13 cellular contexts compared by ENCODE assay signal in genomic region chr14:37034410-37035285, GRCh38.
DNase-seq lines count a peak whose midpoint lies in the region; ATAC-seq, FAIRE-seq and TF ChIP-seq lines count a peak whose summit lies in the region.
"Had no signal": no experiment of that assay in that cellular context is flagged by ENCODE, and none has a peak within 500 bp of the region (broad histone marks: within the 10 kb centered on the region; RNA-seq: fewer than 3 reads in every experiment).

No MANE protein-coding gene starts in this region.

- intact Hi-C loops in activated T-helper 1 cell treated with anti-CD3 and anti-CD28 coated beads, Interleukin-12 subunit alpha, Interleukin-12 subunit beta, Interleukin-2, Interleukin-4 antibody, amounts not matched to agents 30 ng/mL and 10 ng/mL and 1 ng/mL, durations not matched to agents 14 hours and 24 hours and 36 hours (cut with micrococcal nuclease) = no loop called here

- peaks cover 12% of the 10 kb centered on the region for H3K4me1 Mint-ChIP-seq in neural crest cell
- peaks cover 47% of the 10 kb centered on the region for H3K4me1 Mint-ChIP-seq in WTC11
- no peaks in the 10 kb centered on the region for H3K4me1 Mint-ChIP-seq in activated T-helper 1 cell treated with anti-CD3 and anti-CD28 coated beads, Interleukin-12 subunit alpha, Interleukin-12 subunit beta, Interleukin-2, Interleukin-4 antibody, amounts not matched to agents 30 ng/mL and 10 ng/mL and 1 ng/mL, durations not matched to agents 14 hours and 24 hours and 36 hours (ENCODE audit: low read depth)

- H3K36me3 Mint-ChIP-seq in neural crest cell (ENCODE audit: low read depth) (no peaks in the 10 kb centered on the region), WTC11 (no peaks in the 10 kb centered on the region)
- no peaks in the 10 kb centered on the region for H3K36me3 Mint-ChIP-seq in activated T-helper 1 cell treated with anti-CD3 and anti-CD28 coated beads, Interleukin-12 subunit alpha, Interleukin-12 subunit beta, Interleukin-2, Interleukin-4 antibody, amounts not matched to agents 30 ng/mL and 10 ng/mL and 1 ng/mL, durations not matched to agents 14 hours and 24 hours and 36 hours (ENCODE audit: low read depth)

- H3K27ac Mint-ChIP-seq in neural crest cell (ENCODE audit: unreplicated experiment) (peak overlapping the region; percentile 69), WTC11 (no peak overlapping the region)
- no peak overlapping the region for H3K27ac Mint-ChIP-seq in activated T-helper 1 cell treated with anti-CD3 and anti-CD28 coated beads, Interleukin-12 subunit alpha, Interleukin-12 subunit beta, Interleukin-2, Interleukin-4 antibody, amounts not matched to agents 30 ng/mL and 10 ng/mL and 1 ng/mL, durations not matched to agents 14 hours and 24 hours and 36 hours

- no peak for TF ChIP-seq POLR2A in H54 (IDR thresholded peaks at IDR 0.05; ENCODE audit: low read depth, low read length)

- POLR2A ChIA-PET in WTC11 (lab: Charles Lee) = no interaction called here

- no peak for FAIRE-seq in H54 (lab: Jason Lieb, UNC)

- CTCF ChIA-PET in WTC11 (lab: Charles Lee) = interaction anchor here (1.4 kb wide), 1 partner anchor 196 kb away, joined by 4 read pairs; no protein-coding TSS in a partner anchor

- no peak overlapping the region for H3K4me3 Mint-ChIP-seq in neural crest cell
- no peak overlapping the region for H3K4me3 Mint-ChIP-seq in WTC11
- H3K4me3 Mint-ChIP-seq in activated T-helper 1 cell treated with anti-CD3 and anti-CD28 coated beads, Interleukin-12 subunit alpha, Interleukin-12 subunit beta, Interleukin-2, Interleukin-4 antibody, amounts not matched to agents 30 ng/mL and 10 ng/mL and 1 ng/mL, durations not matched to agents 14 hours and 24 hours and 36 hours = no peak overlapping the region

- H3K27me3 Mint-ChIP-seq in neural crest cell (ENCODE audit: low read depth) (no peaks in the 10 kb centered on the region), WTC11 (ENCODE audit: low read depth) (peaks cover 18% of the 10 kb centered on the region)
- H3K27me3 Mint-ChIP-seq in activated T-helper 1 cell treated with anti-CD3 and anti-CD28 coated beads, Interleukin-12 subunit alpha, Interleukin-12 subunit beta, Interleukin-2, Interleukin-4 antibody, amounts not matched to agents 30 ng/mL and 10 ng/mL and 1 ng/mL, durations not matched to agents 14 hours and 24 hours and 36 hours (ENCODE audit: insufficient read depth) = no peaks in the 10 kb centered on the region

- DNase-seq in EL (peak; percentile 8), astrocyte of the hippocampus (ENCODE audit: low read depth, low spot score) (peak; percentile 44), neural crest cell (ENCODE audit: low read depth, low spot score) (no peak), activated T-cell treated with anti-CD3 and anti-CD28 coated beads for 4 hours (no peak), WTC11 (ENCODE audit: low spot score) (no peak), H54 (ENCODE audit: insufficient read length, low spot score) (no peak)
- DNase-seq in activated T-helper 1 cell treated with anti-CD3 and anti-CD28 coated beads, Interleukin-12 subunit alpha, Interleukin-12 subunit beta, Interleukin-2, Interleukin-4 antibody, amounts not matched to agents 30 ng/mL and 10 ng/mL and 1 ng/mL, durations not matched to agents 14 hours and 24 hours and 36 hours (ENCODE audit: low spot score) = no peak
- DNase-seq: left cardiac atrium; NCI-H1048; occipital lobe; stimulated activated CD4-positive, alpha-beta T cell treated with anti-CD3 and anti-CD28 coated beads, Interleukin-2, amount 100 ng/mL, for 48 hours; T1000 had no signal

- ATAC-seq in HG02870 (IDR thresholded peaks at IDR 0.05; ENCODE audit: unreplicated experiment) = peak; percentile 85
- no peak for ATAC-seq in WTC11

- TF ChIP-seq CTCF in neural crest cell (conservative IDR thresholded peaks at IDR 0.05) (no peak), WTC11 (IDR thresholded peaks at IDR 0.05) (no peak)

- H3K9me3 Mint-ChIP-seq in neural crest cell (no peaks in the 10 kb centered on the region), WTC11 (no peaks in the 10 kb centered on the region)
- H3K9me3 Mint-ChIP-seq in activated T-helper 1 cell treated with anti-CD3 and anti-CD28 coated beads, Interleukin-12 subunit alpha, Interleukin-12 subunit beta, Interleukin-2, Interleukin-4 antibody, amounts not matched to agents 30 ng/mL and 10 ng/mL and 1 ng/mL, durations not matched to agents 14 hours and 24 hours and 36 hours = no peaks in the 10 kb centered on the region

TF ChIP-seq in WTC11, 78 proteins besides CTCF, POLR2A, EP300 and RAD21:
- no peak for TF ChIP-seq ZNF671 (CRISPR knock-in tag; IDR thresholded peaks at IDR 0.05)
- no peak for TF ChIP-seq SOX15 (CRISPR knock-in tag; IDR thresholded peaks at IDR 0.05)
- no peak for TF ChIP-seq TP53 (CRISPR knock-in tag; IDR thresholded peaks at IDR 0.05)
- TF ChIP-seq ZMAT4 (CRISPR knock-in tag; IDR thresholded peaks at IDR 0.05) = no peak
- TF ChIP-seq CREB1 (CRISPR knock-in tag; IDR thresholded peaks at IDR 0.05) = no peak
- no peak for TF ChIP-seq HMGA2 (CRISPR knock-in tag; IDR thresholded peaks at IDR 0.05)
- TF ChIP-seq, protein P1, sequence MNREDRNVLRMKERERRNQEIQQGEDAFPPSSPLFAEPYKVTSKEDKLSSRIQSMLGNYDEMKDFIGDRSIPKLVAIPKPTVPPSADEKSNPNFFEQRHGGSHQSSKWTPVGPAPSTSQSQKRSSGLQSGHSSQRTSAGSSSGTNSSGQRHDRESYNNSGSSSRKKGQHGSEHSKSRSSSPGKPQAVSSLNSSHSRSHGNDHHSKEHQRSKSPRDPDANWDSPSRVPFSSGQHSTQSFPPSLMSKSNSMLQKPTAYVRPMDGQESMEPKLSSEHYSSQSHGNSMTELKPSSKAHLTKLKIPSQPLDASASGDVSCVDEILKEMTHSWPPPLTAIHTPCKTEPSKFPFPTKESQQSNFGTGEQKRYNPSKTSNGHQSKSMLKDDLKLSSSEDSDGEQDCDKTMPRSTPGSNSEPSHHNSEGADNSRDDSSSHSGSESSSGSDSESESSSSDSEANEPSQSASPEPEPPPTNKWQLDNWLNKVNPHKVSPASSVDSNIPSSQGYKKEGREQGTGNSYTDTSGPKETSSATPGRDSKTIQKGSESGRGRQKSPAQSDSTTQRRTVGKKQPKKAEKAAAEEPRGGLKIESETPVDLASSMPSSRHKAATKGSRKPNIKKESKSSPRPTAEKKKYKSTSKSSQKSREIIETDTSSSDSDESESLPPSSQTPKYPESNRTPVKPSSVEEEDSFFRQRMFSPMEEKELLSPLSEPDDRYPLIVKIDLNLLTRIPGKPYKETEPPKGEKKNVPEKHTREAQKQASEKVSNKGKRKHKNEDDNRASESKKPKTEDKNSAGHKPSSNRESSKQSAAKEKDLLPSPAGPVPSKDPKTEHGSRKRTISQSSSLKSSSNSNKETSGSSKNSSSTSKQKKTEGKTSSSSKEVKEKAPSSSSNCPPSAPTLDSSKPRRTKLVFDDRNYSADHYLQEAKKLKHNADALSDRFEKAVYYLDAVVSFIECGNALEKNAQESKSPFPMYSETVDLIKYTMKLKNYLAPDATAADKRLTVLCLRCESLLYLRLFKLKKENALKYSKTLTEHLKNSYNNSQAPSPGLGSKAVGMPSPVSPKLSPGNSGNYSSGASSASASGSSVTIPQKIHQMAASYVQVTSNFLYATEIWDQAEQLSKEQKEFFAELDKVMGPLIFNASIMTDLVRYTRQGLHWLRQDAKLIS (CRISPR knock-in tag; IDR thresholded peaks at IDR 0.05; ENCODE audit: borderline replicate concordance) = no peak
- TF ChIP-seq ZNF281 (CRISPR knock-in tag; IDR thresholded peaks at IDR 0.05) = no peak
- no peak for TF ChIP-seq ZNF219 (CRISPR knock-in tag; IDR thresholded peaks at IDR 0.05; ENCODE audit: borderline replicate concordance)
- TF ChIP-seq TCF7 (CRISPR knock-in tag; IDR thresholded peaks at IDR 0.05; ENCODE audit: low read depth) = no peak
- TF ChIP-seq, protein P2, sequence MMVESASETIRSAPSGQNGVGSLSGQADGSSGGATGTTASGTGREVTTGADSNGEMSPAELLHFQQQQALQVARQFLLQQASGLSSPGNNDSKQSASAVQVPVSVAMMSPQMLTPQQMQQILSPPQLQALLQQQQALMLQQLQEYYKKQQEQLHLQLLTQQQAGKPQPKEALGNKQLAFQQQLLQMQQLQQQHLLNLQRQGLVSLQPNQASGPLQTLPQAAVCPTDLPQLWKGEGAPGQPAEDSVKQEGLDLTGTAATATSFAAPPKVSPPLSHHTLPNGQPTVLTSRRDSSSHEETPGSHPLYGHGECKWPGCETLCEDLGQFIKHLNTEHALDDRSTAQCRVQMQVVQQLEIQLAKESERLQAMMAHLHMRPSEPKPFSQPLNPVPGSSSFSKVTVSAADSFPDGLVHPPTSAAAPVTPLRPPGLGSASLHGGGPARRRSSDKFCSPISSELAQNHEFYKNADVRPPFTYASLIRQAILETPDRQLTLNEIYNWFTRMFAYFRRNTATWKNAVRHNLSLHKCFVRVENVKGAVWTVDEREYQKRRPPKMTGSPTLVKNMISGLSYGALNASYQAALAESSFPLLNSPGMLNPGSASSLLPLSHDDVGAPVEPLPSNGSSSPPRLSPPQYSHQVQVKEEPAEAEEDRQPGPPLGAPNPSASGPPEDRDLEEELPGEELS (CRISPR knock-in tag; IDR thresholded peaks at IDR 0.05) = no peak
TF ChIP-seq in WTC11: peak in this region for 0.

Comparison
In these comparisons a context has a peak if more than half of its experiments do, and no peak if none do; other contexts are left out.
1. DNase-seq: peak in EL (single experiment) and astrocyte of the hippocampus (single experiment); none in neural crest cell (single experiment), activated T-cell treated with anti-CD3 and anti-CD28 coated beads for 4 hours (single experiment), WTC11 (single experiment), H54 (single experiment) and activated T-helper 1 cell treated with anti-CD3 and anti-CD28 coated beads, Interleukin-12 subunit alpha, Interleukin-12 subunit beta, Interleukin-2, Interleukin-4 antibody, amounts not matched to agents 30 ng/mL and 10 ng/mL and 1 ng/mL, durations not matched to agents 14 hours and 24 hours and 36 hours (single experiment).